In genomic region chr11:83711035-83711630, GRCh38 we compare ENCODE assay signal across 2 cellular contexts.
TF ChIP-seq lines count a peak whose summit lies in the region.

No MANE protein-coding gene starts in this region.

TF ChIP-seq in HCT116, 20 proteins besides CTCF, POLR2A, EP300 and RAD21 (continued from another document):
- TF ChIP-seq, protein P1, sequence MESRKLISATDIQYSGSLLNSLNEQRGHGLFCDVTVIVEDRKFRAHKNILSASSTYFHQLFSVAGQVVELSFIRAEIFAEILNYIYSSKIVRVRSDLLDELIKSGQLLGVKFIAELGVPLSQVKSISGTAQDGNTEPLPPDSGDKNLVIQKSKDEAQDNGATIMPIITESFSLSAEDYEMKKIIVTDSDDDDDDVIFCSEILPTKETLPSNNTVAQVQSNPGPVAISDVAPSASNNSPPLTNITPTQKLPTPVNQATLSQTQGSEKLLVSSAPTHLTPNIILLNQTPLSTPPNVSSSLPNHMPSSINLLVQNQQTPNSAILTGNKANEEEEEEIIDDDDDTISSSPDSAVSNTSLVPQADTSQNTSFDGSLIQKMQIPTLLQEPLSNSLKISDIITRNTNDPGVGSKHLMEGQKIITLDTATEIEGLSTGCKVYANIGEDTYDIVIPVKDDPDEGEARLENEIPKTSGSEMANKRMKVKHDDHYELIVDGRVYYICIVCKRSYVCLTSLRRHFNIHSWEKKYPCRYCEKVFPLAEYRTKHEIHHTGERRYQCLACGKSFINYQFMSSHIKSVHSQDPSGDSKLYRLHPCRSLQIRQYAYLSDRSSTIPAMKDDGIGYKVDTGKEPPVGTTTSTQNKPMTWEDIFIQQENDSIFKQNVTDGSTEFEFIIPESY (IDR thresholded peaks at IDR 0.05; ENCODE audit: extremely low read depth, insufficient replicate concordance, low read length) = no peak
- TF ChIP-seq ELF1 (IDR thresholded peaks at IDR 0.05; ENCODE audit: borderline replicate concordance, low read depth) = no peak
- TF ChIP-seq EZH2 (IDR thresholded peaks at IDR 0.05) = no peak
- no peak for TF ChIP-seq SP1 (IDR thresholded peaks at IDR 0.05; ENCODE audit: low read depth)
- no peak for TF ChIP-seq FOSL1 (IDR thresholded peaks at IDR 0.05; ENCODE audit: low read depth)
- TF ChIP-seq SRF (IDR thresholded peaks at IDR 0.05; ENCODE audit: low read depth) = no peak
- TF ChIP-seq ZFX (IDR thresholded peaks at IDR 0.05) = no peak
- no peak for TF ChIP-seq ZNF274 (IDR thresholded peaks at IDR 0.05; ENCODE audit: low read depth, low read length)
- TF ChIP-seq EGR1 (IDR thresholded peaks at IDR 0.05; ENCODE audit: low read depth) = no peak
- TF ChIP-seq JUND (IDR thresholded peaks at IDR 0.05) = no peak
- TF ChIP-seq, protein P2, sequence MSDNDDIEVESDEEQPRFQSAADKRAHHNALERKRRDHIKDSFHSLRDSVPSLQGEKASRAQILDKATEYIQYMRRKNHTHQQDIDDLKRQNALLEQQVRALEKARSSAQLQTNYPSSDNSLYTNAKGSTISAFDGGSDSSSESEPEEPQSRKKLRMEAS (IDR thresholded peaks at IDR 0.05) = no peak
- TF ChIP-seq POLR2AphosphoS5 (IDR thresholded peaks at IDR 0.05; ENCODE audit: low read depth, low read length) = no peak

TF ChIP-seq in WTC11, 78 proteins besides CTCF, POLR2A, EP300 and RAD21:
- TF ChIP-seq, protein P3, sequence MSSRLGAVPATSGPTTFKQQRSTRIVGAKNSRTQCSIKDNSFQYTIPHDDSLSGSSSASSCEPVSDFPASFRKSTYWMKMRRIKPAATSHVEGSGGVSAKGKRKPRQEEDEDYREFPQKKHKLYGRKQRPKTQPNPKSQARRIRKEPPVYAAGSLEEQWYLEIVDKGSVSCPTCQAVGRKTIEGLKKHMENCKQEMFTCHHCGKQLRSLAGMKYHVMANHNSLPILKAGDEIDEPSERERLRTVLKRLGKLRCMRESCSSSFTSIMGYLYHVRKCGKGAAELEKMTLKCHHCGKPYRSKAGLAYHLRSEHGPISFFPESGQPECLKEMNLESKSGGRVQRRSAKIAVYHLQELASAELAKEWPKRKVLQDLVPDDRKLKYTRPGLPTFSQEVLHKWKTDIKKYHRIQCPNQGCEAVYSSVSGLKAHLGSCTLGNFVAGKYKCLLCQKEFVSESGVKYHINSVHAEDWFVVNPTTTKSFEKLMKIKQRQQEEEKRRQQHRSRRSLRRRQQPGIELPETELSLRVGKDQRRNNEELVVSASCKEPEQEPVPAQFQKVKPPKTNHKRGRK (CRISPR knock-in tag; IDR thresholded peaks at IDR 0.05; ENCODE audit: borderline replicate concordance) = no peak
- TF ChIP-seq OVOL2 (CRISPR knock-in tag; IDR thresholded peaks at IDR 0.05; ENCODE audit: borderline replicate concordance) (no peak), ZNF425 (CRISPR knock-in tag; conservative IDR thresholded peaks at IDR 0.05) (no peak), ZNF423 (CRISPR knock-in tag; IDR thresholded peaks at IDR 0.05) (no peak), ATF3 (CRISPR knock-in tag; conservative IDR thresholded peaks at IDR 0.05) (no peak), NR2C2 (CRISPR knock-in tag; IDR thresholded peaks at IDR 0.05) (no peak), HMGXB4 (CRISPR knock-in tag; IDR thresholded peaks at IDR 0.05) (no peak), ZBTB43 (CRISPR knock-in tag; IDR thresholded peaks at IDR 0.05) (no peak), ATF6 (CRISPR knock-in tag; IDR thresholded peaks at IDR 0.05) (no peak), CBFB (CRISPR knock-in tag; IDR thresholded peaks at IDR 0.05; ENCODE audit: low read depth) (no peak), IRF2 (CRISPR knock-in tag; IDR thresholded peaks at IDR 0.05; ENCODE audit: borderline replicate concordance, low read depth) (no peak), GTF2I (CRISPR knock-in tag; conservative IDR thresholded peaks at IDR 0.05) (no peak), ZNF671 (CRISPR knock-in tag; IDR thresholded peaks at IDR 0.05) (no peak), ZNF416 (CRISPR knock-in tag; IDR thresholded peaks at IDR 0.05) (no peak), SP1 (CRISPR knock-in tag; conservative IDR thresholded peaks at IDR 0.05) (no peak)
- TF ChIP-seq, protein P4, sequence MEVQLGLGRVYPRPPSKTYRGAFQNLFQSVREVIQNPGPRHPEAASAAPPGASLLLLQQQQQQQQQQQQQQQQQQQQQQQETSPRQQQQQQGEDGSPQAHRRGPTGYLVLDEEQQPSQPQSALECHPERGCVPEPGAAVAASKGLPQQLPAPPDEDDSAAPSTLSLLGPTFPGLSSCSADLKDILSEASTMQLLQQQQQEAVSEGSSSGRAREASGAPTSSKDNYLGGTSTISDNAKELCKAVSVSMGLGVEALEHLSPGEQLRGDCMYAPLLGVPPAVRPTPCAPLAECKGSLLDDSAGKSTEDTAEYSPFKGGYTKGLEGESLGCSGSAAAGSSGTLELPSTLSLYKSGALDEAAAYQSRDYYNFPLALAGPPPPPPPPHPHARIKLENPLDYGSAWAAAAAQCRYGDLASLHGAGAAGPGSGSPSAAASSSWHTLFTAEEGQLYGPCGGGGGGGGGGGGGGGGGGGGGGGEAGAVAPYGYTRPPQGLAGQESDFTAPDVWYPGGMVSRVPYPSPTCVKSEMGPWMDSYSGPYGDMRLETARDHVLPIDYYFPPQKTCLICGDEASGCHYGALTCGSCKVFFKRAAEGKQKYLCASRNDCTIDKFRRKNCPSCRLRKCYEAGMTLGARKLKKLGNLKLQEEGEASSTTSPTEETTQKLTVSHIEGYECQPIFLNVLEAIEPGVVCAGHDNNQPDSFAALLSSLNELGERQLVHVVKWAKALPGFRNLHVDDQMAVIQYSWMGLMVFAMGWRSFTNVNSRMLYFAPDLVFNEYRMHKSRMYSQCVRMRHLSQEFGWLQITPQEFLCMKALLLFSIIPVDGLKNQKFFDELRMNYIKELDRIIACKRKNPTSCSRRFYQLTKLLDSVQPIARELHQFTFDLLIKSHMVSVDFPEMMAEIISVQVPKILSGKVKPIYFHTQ (CRISPR knock-in tag; IDR thresholded peaks at IDR 0.05) = no peak
- TF ChIP-seq, protein P5, sequence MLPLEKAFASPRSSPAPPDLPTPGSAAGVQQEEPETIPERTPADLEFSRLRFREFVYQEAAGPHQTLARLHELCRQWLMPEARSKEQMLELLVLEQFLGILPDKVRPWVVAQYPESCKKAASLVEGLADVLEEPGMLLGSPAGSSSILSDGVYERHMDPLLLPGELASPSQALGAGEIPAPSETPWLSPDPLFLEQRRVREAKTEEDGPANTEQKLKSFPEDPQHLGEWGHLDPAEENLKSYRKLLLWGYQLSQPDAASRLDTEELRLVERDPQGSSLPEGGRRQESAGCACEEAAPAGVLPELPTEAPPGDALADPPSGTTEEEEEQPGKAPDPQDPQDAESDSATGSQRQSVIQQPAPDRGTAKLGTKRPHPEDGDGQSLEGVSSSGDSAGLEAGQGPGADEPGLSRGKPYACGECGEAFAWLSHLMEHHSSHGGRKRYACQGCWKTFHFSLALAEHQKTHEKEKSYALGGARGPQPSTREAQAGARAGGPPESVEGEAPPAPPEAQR (CRISPR knock-in tag; IDR thresholded peaks at IDR 0.05) = no peak
- TF ChIP-seq, protein P6, sequence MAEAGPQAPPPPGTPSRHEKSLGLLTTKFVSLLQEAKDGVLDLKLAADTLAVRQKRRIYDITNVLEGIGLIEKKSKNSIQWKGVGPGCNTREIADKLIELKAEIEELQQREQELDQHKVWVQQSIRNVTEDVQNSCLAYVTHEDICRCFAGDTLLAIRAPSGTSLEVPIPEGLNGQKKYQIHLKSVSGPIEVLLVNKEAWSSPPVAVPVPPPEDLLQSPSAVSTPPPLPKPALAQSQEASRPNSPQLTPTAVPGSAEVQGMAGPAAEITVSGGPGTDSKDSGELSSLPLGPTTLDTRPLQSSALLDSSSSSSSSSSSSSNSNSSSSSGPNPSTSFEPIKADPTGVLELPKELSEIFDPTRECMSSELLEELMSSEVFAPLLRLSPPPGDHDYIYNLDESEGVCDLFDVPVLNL (CRISPR knock-in tag; IDR thresholded peaks at IDR 0.05; ENCODE audit: borderline replicate concordance, low read depth) = no peak
- TF ChIP-seq, protein P2 (CRISPR knock-in tag; IDR thresholded peaks at IDR 0.05) = no peak
- TF ChIP-seq, protein P7, sequence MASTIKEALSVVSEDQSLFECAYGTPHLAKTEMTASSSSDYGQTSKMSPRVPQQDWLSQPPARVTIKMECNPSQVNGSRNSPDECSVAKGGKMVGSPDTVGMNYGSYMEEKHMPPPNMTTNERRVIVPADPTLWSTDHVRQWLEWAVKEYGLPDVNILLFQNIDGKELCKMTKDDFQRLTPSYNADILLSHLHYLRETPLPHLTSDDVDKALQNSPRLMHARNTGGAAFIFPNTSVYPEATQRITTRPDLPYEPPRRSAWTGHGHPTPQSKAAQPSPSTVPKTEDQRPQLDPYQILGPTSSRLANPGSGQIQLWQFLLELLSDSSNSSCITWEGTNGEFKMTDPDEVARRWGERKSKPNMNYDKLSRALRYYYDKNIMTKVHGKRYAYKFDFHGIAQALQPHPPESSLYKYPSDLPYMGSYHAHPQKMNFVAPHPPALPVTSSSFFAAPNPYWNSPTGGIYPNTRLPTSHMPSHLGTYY (CRISPR knock-in tag; IDR thresholded peaks at IDR 0.05) = no peak
